1 cellular context compared by ENCODE assay signal in the genomic region with DNA sequence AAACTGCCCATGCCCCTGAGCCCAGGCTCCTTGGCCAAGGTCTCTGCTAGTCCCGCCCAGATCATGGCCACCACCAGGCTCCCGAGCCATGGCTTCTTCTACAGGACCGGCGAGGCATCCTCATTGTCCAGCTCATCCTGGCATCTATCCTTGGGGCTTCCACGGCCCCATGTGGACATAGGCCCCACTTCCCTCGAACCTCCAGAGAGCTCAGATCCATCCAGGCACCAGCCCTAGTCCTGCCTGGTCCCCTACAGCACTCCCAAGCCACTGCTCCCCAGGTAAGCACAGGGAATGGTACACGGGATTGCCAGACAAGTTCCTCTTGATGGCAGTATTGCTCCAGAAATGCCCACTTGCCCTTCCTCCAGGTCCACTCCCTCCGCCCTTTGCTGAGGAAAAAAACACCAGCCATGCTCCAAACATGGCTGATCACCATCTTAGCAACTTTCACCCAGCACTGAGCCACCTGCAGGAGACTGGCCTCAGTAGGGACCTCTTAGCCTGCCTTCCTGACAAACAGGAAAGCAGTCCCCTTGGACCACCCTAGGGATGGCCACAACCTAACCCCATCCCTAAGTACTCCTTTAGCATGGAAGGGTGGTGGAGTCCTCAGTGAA.
TF ChIP-seq lines count a peak whose summit lies in the region.

No MANE protein-coding gene starts in this region.

TF ChIP-seq in SK-N-SH treated with all-trans-retinoic acid at 6 μM for 48 hours, 23 proteins besides CTCF, POLR2A, EP300 and RAD21 (continued from another document):
- TF ChIP-seq PPARA (CRISPR knock-in tag; IDR thresholded peaks at IDR 0.05; ENCODE audit: borderline replicate concordance), result no peak
